24 cellular contexts compared by ENCODE assay signal in the genomic region with DNA sequence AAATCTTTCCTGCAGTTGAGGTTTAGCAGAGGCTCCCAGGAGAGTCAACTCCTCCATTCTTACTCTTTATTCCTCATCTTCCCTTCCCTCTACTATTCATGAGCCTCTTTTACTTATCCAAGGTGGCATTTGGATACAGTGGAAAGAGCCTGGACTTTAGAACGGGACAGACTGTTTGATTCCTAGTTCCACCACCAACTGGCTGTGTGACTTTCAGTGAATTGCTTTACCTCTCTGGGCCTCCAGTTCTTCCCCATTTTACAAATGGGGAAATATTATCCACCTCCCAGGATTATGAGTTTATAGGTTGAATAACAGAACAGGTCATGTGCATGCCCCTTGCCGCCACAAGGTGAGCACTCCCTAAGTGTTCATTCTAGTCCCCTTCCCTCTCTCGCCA. TPM values are rescaled to one million over a fixed set of nuclear protein-coding genes. Genes with fewer than 3 reads are reported as not detected.
A peak's percentile ranks its signal among the peaks of the same experiment; 100 is the strongest.
DNase-seq lines count a peak whose midpoint lies in the region; ATAC-seq, FAIRE-seq and TF ChIP-seq lines count a peak whose summit lies in the region.
"Had no signal": no experiment of that assay in that cellular context is flagged by ENCODE, and none has a peak within 500 bp of the region (broad histone marks: within the 10 kb centered on the region; RNA-seq: fewer than 3 reads in every experiment).

No MANE protein-coding gene starts in this region.

- BruUV-seq in HepG2 (replicated peaks; lab: Mats Ljungman, UMichigan) (no TSS peak), K562 (replicated peaks; lab: Mats Ljungman, UMichigan) (no TSS peak)

- TF ChIP-seq POLR2A in HepG2 (IDR thresholded peaks at IDR 0.05; ENCODE audit: insufficient read depth in 1 of 2, low read depth in 2 of 2, low read length in 2 of 2) (no peak), right lobe of liver (IDR thresholded peaks at IDR 0.05) (no peak), K562 (conservative IDR thresholded peaks at IDR 0.05) (no peak)

- POLR2A ChIA-PET in HepG2 (lab: Yijun Ruan, JAX) (no interaction called here), K562 (lab: Yijun Ruan, JAX) (no interaction called here)
- POLR2A ChIA-PET in CD4-positive, alpha-beta T cell (lab: Charles Lee) = no interaction called here

- DNase-seq in HepG2 (ENCODE audit: low spot score) (no peak), right lobe of liver (no peak), K562 (ENCODE audit: extremely low read depth in 1 of 4, low spot score in 3 of 4) (no peak), mesenchymal stem cell (no peak), urothelium cell line (ENCODE audit: low spot score) (no peak), pancreas (no peak), caudate nucleus (lab: John Stamatoyannopoulos, UW) (no peak)
- no peak for DNase-seq in CD4-positive, alpha-beta T cell
- DNase-seq: ACHN; BE2C; C1 segment of cervical spinal cord; Caco-2; Calu3; CD4-positive, CD25-positive, alpha-beta regulatory T cell; CD8-positive, alpha-beta T cell; DMS79 treated with DMSO at 0.1 percent for 48 hours; GF-D8 had no signal

- no peak overlapping the region for H4K91ac ChIP-seq in mesenchymal stem cell (ENCODE audit: low read length)

- no peak overlapping the region for H2AFZ ChIP-seq in HepG2 (ENCODE audit: low read length)
- H2AFZ ChIP-seq in K562 (ENCODE audit: low read depth, low read length) = no peak overlapping the region
- H2AFZ ChIP-seq in mesenchymal stem cell (ENCODE audit: low read depth, low read length) = no peak overlapping the region

- H2BK12ac ChIP-seq in mesenchymal stem cell (ENCODE audit: low read length in 2 of 2) = no peak overlapping the region

- H3K9me3 ChIP-seq in HepG2 (ENCODE audit: low read length) = no peaks in the 10 kb centered on the region
- H3K9me3 ChIP-seq in right lobe of liver = no peaks in the 10 kb centered on the region
- no peaks in the 10 kb centered on the region for H3K9me3 ChIP-seq in K562 (replicated peaks; ENCODE audit: control insufficient read depth, insufficient read depth, low read depth, low read length)
- peaks cover 10% of the 10 kb centered on the region for H3K9me3 ChIP-seq in mesenchymal stem cell (ENCODE audit: control insufficient read depth, low read length)
- H3K9me3 ChIP-seq in pancreas = no peaks in the 10 kb centered on the region
- H3K9me3 ChIP-seq in CD4-positive, alpha-beta T cell (ENCODE audit: control insufficient read depth, low read length) = no peaks in the 10 kb centered on the region
- H3K9me3 ChIP-seq: BE2C, Caco-2 had no signal

- no peaks in the 10 kb centered on the region for H3K79me1 ChIP-seq in mesenchymal stem cell (replicated peaks; ENCODE audit: low read length, poor library complexity, severe bottlenecking)

- no peak overlapping the region for H3K4ac ChIP-seq in mesenchymal stem cell (ENCODE audit: low read depth in 1 of 2, low read length in 2 of 2)

- intact Hi-C loops in HepG2 (cut with micrococcal nuclease; ENCODE audit: unreplicated experiment) = loop anchor here (10.0 kb wide), 1 partner anchor 1413 kb away; no protein-coding TSS in a partner anchor
- intact Hi-C loops in right lobe of liver (cut with DNase I) = no loop called here
- intact Hi-C loops in K562 (cut with micrococcal nuclease) = no loop called here
- intact Hi-C loops in pancreas (cut with DNase I) = no loop called here
- intact Hi-C loops in CD4-positive, alpha-beta T cell (cut with DNase I, micrococcal nuclease) = no loop called here

- H3K4me1 ChIP-seq in HepG2 (ENCODE audit: insufficient read depth, low read length) (peaks cover 11% of the 10 kb centered on the region), right lobe of liver (no peaks in the 10 kb centered on the region), K562 (replicated peaks in 1 of 2; ENCODE audit: control insufficient read depth in 2 of 2, insufficient read depth in 2 of 2, low read length in 2 of 2) (no peaks in the 10 kb centered on the region), mesenchymal stem cell (ENCODE audit: control insufficient read depth, insufficient read depth, low read depth, low read length) (peaks cover 17% of the 10 kb centered on the region), pancreas (no peaks in the 10 kb centered on the region)
- H3K4me1 ChIP-seq: BE2C, BLaER1, Caco-2 had no signal

- no peak overlapping the region for H3K27ac Mint-ChIP-seq in CD4-positive, alpha-beta T cell
- H3K27ac Mint-ChIP-seq: CD4-positive, CD25-positive, alpha-beta regulatory T cell; CD8-positive, alpha-beta T cell had no signal

- no peak for FAIRE-seq in HepG2 (lab: Jason Lieb, UNC)
- FAIRE-seq in K562 (lab: Jason Lieb, UNC) = no peak
- FAIRE-seq in urothelium cell line (lab: Jason Lieb, UNC) = peak; percentile 9
- no peak for FAIRE-seq in pancreas (lab: Jason Lieb, UNC)
- FAIRE-seq: D721Med, G401.6, GM12891, GM19239 had no signal

- H3K27me3 ChIP-seq in HepG2 (ENCODE audit: control insufficient read depth in 1 of 2, insufficient read depth in 2 of 2, low read length in 2 of 2) (peaks cover 0 to 8% of the 10 kb centered on the region in 2 experiments; a peak in 3 of 5 replicates), right lobe of liver (no peaks in the 10 kb centered on the region), K562 (ENCODE audit: control insufficient read depth in 2 of 2, insufficient read depth in 2 of 2, low read length in 2 of 2) (peaks cover 13 to 54% of the 10 kb centered on the region in 2 experiments), mesenchymal stem cell (ENCODE audit: control insufficient read depth in 1 of 2, insufficient read depth in 1 of 2, low read length in 2 of 2) (peaks cover 0 to 15% of the 10 kb centered on the region in 2 experiments), pancreas (no peaks in the 10 kb centered on the region)
- H3K27me3 ChIP-seq in CD4-positive, alpha-beta T cell (ENCODE audit: control insufficient read depth, insufficient read depth, low read length) = no peaks in the 10 kb centered on the region
- H3K27me3 ChIP-seq: BE2C, BLaER1 had no signal

- peaks cover 12% of the 10 kb centered on the region for H3K27me3 Mint-ChIP-seq in CD4-positive, alpha-beta T cell

- no peaks in the 10 kb centered on the region for H3K9me1 ChIP-seq in K562 (ENCODE audit: control insufficient read depth, insufficient read depth, low read length)

- TF ChIP-seq EP300 in HepG2 (IDR thresholded peaks at IDR 0.05; ENCODE audit: low read depth in 2 of 2, low read length in 2 of 2) (no peak), HepG2 (CRISPR knock-in tag; IDR thresholded peaks at IDR 0.05; ENCODE audit: borderline replicate concordance) (no peak), K562 (IDR thresholded peaks at IDR 0.05; ENCODE audit: low read length) (no peak)

- H3K23ac ChIP-seq in mesenchymal stem cell (ENCODE audit: low read length in 2 of 2) = no peak overlapping the region

- H3K9me3 Mint-ChIP-seq in CD4-positive, alpha-beta T cell = no peaks in the 10 kb centered on the region
- H3K9me3 Mint-ChIP-seq: CD8-positive, alpha-beta T cell had no signal

- no peaks in the 10 kb centered on the region for H4K20me1 ChIP-seq in HepG2 (ENCODE audit: insufficient read depth, low read length)
- peaks cover 4% of the 10 kb centered on the region; the same call in 1 of the 2 replicates for H4K20me1 ChIP-seq in K562 (replicated peaks; ENCODE audit: control insufficient read depth, insufficient read depth, low read length)
- H4K20me1 ChIP-seq: BLaER1 had no signal

- H3K4me2 ChIP-seq in HepG2 (ENCODE audit: low read depth, low read length) (no peak overlapping the region), K562 (ENCODE audit: insufficient read depth, low read length) (no peak overlapping the region), mesenchymal stem cell (ENCODE audit: low read length, poor library complexity, severe bottlenecking) (no peak overlapping the region)
- H3K4me2 ChIP-seq: BLaER1 had no signal

- TF ChIP-seq RAD21 in HepG2 (CRISPR knock-in tag; IDR thresholded peaks at IDR 0.05) (no peak), K562 (CRISPR knock-in tag; conservative IDR thresholded peaks at IDR 0.05 in 1 of 2, IDR thresholded peaks at IDR 0.05 in 1 of 2) (no peak)

- no peaks in the 10 kb centered on the region for H3K79me2 ChIP-seq in HepG2 (ENCODE audit: insufficient read depth, low read length)
- H3K79me2 ChIP-seq in K562 (ENCODE audit: control insufficient read depth, insufficient read depth, low read length) = no peaks in the 10 kb centered on the region

- no peak overlapping the region for H3K27ac ChIP-seq in HepG2 (ENCODE audit: extremely low read length, insufficient read depth, low read length)
- H3K27ac ChIP-seq in right lobe of liver = no peak overlapping the region
- no peak overlapping the region for H3K27ac ChIP-seq in K562 (ENCODE audit: extremely low read depth, low read depth, low read length)
- H3K27ac ChIP-seq in mesenchymal stem cell (ENCODE audit: low read length, poor library complexity, severe bottlenecking) = no peak overlapping the region
- no peak overlapping the region for H3K27ac ChIP-seq in pancreas
- H3K27ac ChIP-seq in CD4-positive, alpha-beta T cell (ENCODE audit: low read depth, low read length) = no peak overlapping the region
- no peak overlapping the region for H3K27ac ChIP-seq in caudate nucleus (ENCODE audit: low read depth, low read length)
- H3K27ac ChIP-seq: 22Rv1, BLaER1 had no signal

- no peaks in the 10 kb centered on the region for H3K36me3 Mint-ChIP-seq in CD4-positive, alpha-beta T cell (ENCODE audit: low read depth)
- H3K36me3 Mint-ChIP-seq: CD14-positive monocyte; CD4-positive, CD25-positive, alpha-beta regulatory T cell; CD8-positive, alpha-beta T cell had no signal

- peak overlapping the region; percentile 50 for H2AK5ac ChIP-seq in mesenchymal stem cell (ENCODE audit: low read length, severe bottlenecking)

- no peak overlapping the region for H3K4me3 Mint-ChIP-seq in CD4-positive, alpha-beta T cell
- H3K4me3 Mint-ChIP-seq: CD14-positive monocyte; CD4-positive, CD25-positive, alpha-beta regulatory T cell; CD8-positive, alpha-beta T cell had no signal

- H3K36me3 ChIP-seq in HepG2 (replicated peaks in 1 of 2; ENCODE audit: control insufficient read depth in 1 of 2, insufficient read depth in 2 of 2, low read length in 2 of 2) = no peaks in the 10 kb centered on the region
- no peaks in the 10 kb centered on the region for H3K36me3 ChIP-seq in right lobe of liver
- no peaks in the 10 kb centered on the region for H3K36me3 ChIP-seq in K562 (ENCODE audit: control insufficient read depth, insufficient read depth, low read length)
- no peaks in the 10 kb centered on the region for H3K36me3 ChIP-seq in mesenchymal stem cell (ENCODE audit: control insufficient read depth in 1 of 2, insufficient read depth in 2 of 2, low read depth in 1 of 2, low read length in 2 of 2)
- no peaks in the 10 kb centered on the region for H3K36me3 ChIP-seq in pancreas
- H3K36me3 ChIP-seq: BE2C, BLaER1 had no signal

- H3K4me1 Mint-ChIP-seq in CD4-positive, alpha-beta T cell (ENCODE audit: low read depth) = no peaks in the 10 kb centered on the region
- H3K4me1 Mint-ChIP-seq: CD14-positive monocyte; CD4-positive, CD25-positive, alpha-beta regulatory T cell had no signal

- no peak for TF ChIP-seq CTCF in HepG2 (CRISPR knock-in tag; IDR thresholded peaks at IDR 0.05)
- TF ChIP-seq CTCF in right lobe of liver (IDR thresholded peaks at IDR 0.05) = no peak
- TF ChIP-seq CTCF in K562 (IDR thresholded peaks at IDR 0.05 in 2 of 3, conservative IDR thresholded peaks at IDR 0.05 in 1 of 3; ENCODE audit: insufficient read depth in 2 of 3, low read depth in 1 of 3, low read length in 3 of 3) = no peak
- no peak for TF ChIP-seq CTCF in pancreas (IDR thresholded peaks at IDR 0.05)
- TF ChIP-seq CTCF in CD4-positive, alpha-beta T cell (IDR thresholded peaks at IDR 0.05) = no peak

- H3K4me3 ChIP-seq in HepG2 (replicated peaks in 1 of 3; ENCODE audit: insufficient read depth in 1 of 3, low read depth in 2 of 3, low read length in 3 of 3) (no peak overlapping the region), right lobe of liver (no peak overlapping the region), K562 (no peak overlapping the region), mesenchymal stem cell (ENCODE audit: insufficient read depth in 1 of 2, low read depth in 1 of 2, low read length in 2 of 2) (no peak overlapping the region), pancreas (no peak overlapping the region)
- H3K4me3 ChIP-seq: BLaER1 had no signal

- H2BK5ac ChIP-seq in mesenchymal stem cell (ENCODE audit: low read depth, low read length, poor library complexity, severe bottlenecking) = no peak overlapping the region

- ATAC-seq in HepG2 (no peak), right lobe of liver (no peak), K562 (no peak), pancreas (no peak)
- no peak for ATAC-seq in CD4-positive, alpha-beta T cell (ENCODE audit: poor library complexity)
- ATAC-seq: CD8-positive, alpha-beta T cell had no signal

- no peak overlapping the region for H3K14ac ChIP-seq in mesenchymal stem cell (ENCODE audit: low read length in 2 of 2)

- H3K18ac ChIP-seq in mesenchymal stem cell (ENCODE audit: low read depth in 1 of 2, low read length in 2 of 2) = no peak overlapping the region

- CTCF ChIA-PET in HepG2 (lab: Yijun Ruan, JAX; ENCODE audit: low intra/inter-chr PET ratio, low total read pairs) = no interaction called here
- CTCF ChIA-PET in K562 (lab: Yijun Ruan, JAX; ENCODE audit: low intra/inter-chr PET ratio) = no interaction called here
- CTCF ChIA-PET in CD4-positive, alpha-beta T cell (lab: Charles Lee) = no interaction called here

- in situ Hi-C loops in HepG2 (cut with HindIII; ENCODE audit: extremely low pct_ligation_motif_present, low pct_unique_long_range_greater_than_20kb) (no loop called here), K562 (cut with MboI) (no loop called here)

- no peak overlapping the region for H4K8ac ChIP-seq in mesenchymal stem cell (ENCODE audit: low read length)

- no peak overlapping the region for H2BK120ac ChIP-seq in mesenchymal stem cell (ENCODE audit: low read depth, low read length)

- H2BK15ac ChIP-seq in mesenchymal stem cell (ENCODE audit: low read depth, poor library complexity, severe bottlenecking) = no peak overlapping the region

- 92% methylated on average over 3 of the region's 3 CpGs for WGBS in HepG2 (ENCODE audit: low lambda C conversion rate)
- WGBS in right lobe of liver (ENCODE audit: insufficient coverage, low coverage, low lambda C conversion rate, missing lambda C conversion rate) = 67% methylated on average over 1 of the region's 3 CpGs
- WGBS in K562 (ENCODE audit: insufficient coverage, low coverage, missing lambda C conversion rate) = 2% methylated on average over 3 of the region's 3 CpGs
- WGBS in mesenchymal stem cell = 100% methylated on average over 3 of the region's 3 CpGs
- WGBS in pancreas, 2 donors = 94 to 97% methylated on average over 3 of the region's 3 CpGs

- H3K9ac ChIP-seq in HepG2 (ENCODE audit: insufficient read depth, low read depth, low read length) (no peak overlapping the region), K562 (ENCODE audit: insufficient read depth in 1 of 2, low read depth in 2 of 2, low read length in 2 of 2) (no peak overlapping the region), mesenchymal stem cell (ENCODE audit: low read length) (no peak overlapping the region)
- H3K9ac ChIP-seq: BLaER1 had no signal

RNA-seq across cellular contexts. Expression of a gene that starts 49.9 kb away (rescaled TPM):
- 5.8 and 8.3 TPM in 2 replicates for total RNA-seq in HepG2 (2016; rRNA removed; fragmentation: Illumina TruSeq; extraction: Trizol)
- total RNA-seq in HepG2 (2016; cell fraction: cytosol; rRNA removed; fragmentation: Illumina TruSeq; extraction: Trizol; ENCODE audit: low read depth) = 1.8 and 1.9 TPM in 2 replicates
- total RNA-seq in HepG2 (2016; cell fraction: insoluble cytoplasmic fraction; rRNA removed; fragmentation: Illumina TruSeq; extraction: Trizol) = 5.6 and 8.5 TPM in 2 replicates
- 6.0 and 6.3 TPM in 2 replicates for total RNA-seq in HepG2 (2016; cell fraction: membrane; rRNA removed; fragmentation: Illumina TruSeq; extraction: Trizol)
- 8.7 TPM in 2 replicates for total RNA-seq in HepG2 (2016; cell fraction: nucleus; rRNA removed; fragmentation: Illumina TruSeq; extraction: Trizol)
- polyA plus RNA-seq in HepG2 (2011; rRNA removed) = 2.7 and 4.0 TPM in 2 replicates
- polyA plus RNA-seq in HepG2 (2011; cell fraction: cytosol; rRNA removed) = 2.4 and 4.0 TPM in 2 replicates
- polyA plus RNA-seq in HepG2 (2011; cell fraction: nucleus; rRNA removed) = 15.1 and 19.3 TPM in 2 replicates
- 9.8 and 13.3 TPM in 2 replicates for polyA plus RNA-seq in HepG2 (2012)
- 1.3 and 1.4 TPM in 2 replicates for polyA plus RNA-seq in HepG2 (2016; cell fraction: cytosol; fragmentation: Illumina TruSeq; extraction: Trizol; ENCODE audit: low read depth)
- 13.9 and 16.9 TPM in 2 replicates for polyA plus RNA-seq in HepG2 (2016; cell fraction: insoluble cytoplasmic fraction; fragmentation: Illumina TruSeq; extraction: Trizol; ENCODE audit: low read depth)
- 4.1 and 4.2 TPM in 2 replicates for polyA plus RNA-seq in HepG2 (2016; cell fraction: membrane; fragmentation: Illumina TruSeq; extraction: Trizol; ENCODE audit: low read depth)
- 25.1 and 25.7 TPM in 2 replicates for polyA plus RNA-seq in HepG2 (2016; cell fraction: nucleus; fragmentation: Illumina TruSeq; extraction: Trizol; ENCODE audit: insufficient read depth, low read depth)
- polyA minus RNA-seq in HepG2 (2011; rRNA and poly(A)+ RNA removed; ENCODE audit: low replicate concordance) = 1.0 and 15.3 TPM in 2 replicates
- 10.1 and 11.8 TPM in 2 replicates for polyA minus RNA-seq in HepG2 (2011; cell fraction: cytosol; rRNA and poly(A)+ RNA removed)
- 7.0 and 10.7 TPM in 2 replicates for polyA minus RNA-seq in HepG2 (2011; cell fraction: nucleus; rRNA and poly(A)+ RNA removed)
- total RNA-seq in right lobe of liver = 1 to 10 TPM; 2.9 to 7.1 (median 5.4) TPM
- total RNA-seq in K562 (2011; cell fraction: chromatin; rRNA removed; ENCODE audit: low replicate concordance) = not detected in 2 replicates
- total RNA-seq in K562 (2011; cell fraction: nucleolus; rRNA removed) = not detected in 2 replicates
- total RNA-seq in K562 (2011; cell fraction: nucleoplasm; rRNA removed) = not detected in 2 replicates
- not detected in 2 replicates for total RNA-seq in K562 (2014; rRNA removed)
- not detected in 2 replicates for total RNA-seq in K562 (2014; rRNA removed; fragmentation: Illumina TruSeq; extraction: Trizol)
- not detected in 2 replicates for total RNA-seq in K562 (2015; rRNA removed; fragmentation: Illumina TruSeq; extraction: Trizol)
- total RNA-seq in K562 (2021) = 0.20 TPM in 1 of 2 replicates, not detected in the other
- polyA plus RNA-seq in K562 (2011; rRNA removed) = not detected in 2 replicates
- not detected in 2 replicates for polyA plus RNA-seq in K562 (2011; cell fraction: cytosol; rRNA removed)
- polyA plus RNA-seq in K562 (2011; cell fraction: nucleus; rRNA removed) = not detected in 2 replicates
- polyA plus RNA-seq in K562 (2012) = 0.05 and 0.07 TPM in 2 replicates
- polyA plus RNA-seq in K562 (2014; fragmentation: Illumina TruSeq; extraction: Trizol) = not detected in 2 replicates
- polyA plus RNA-seq in K562 (2014; fragmentation: Nextera tagmentation; extraction: Ambion mirVana) = not detected
- not detected in 2 replicates for polyA plus RNA-seq in K562 (2014; rRNA removed)
- not detected in 2 replicates for polyA minus RNA-seq in K562 (2011; rRNA and poly(A)+ RNA removed)
- not detected in 2 replicates for polyA minus RNA-seq in K562 (2011; cell fraction: cytosol; rRNA and poly(A)+ RNA removed)
- polyA minus RNA-seq in K562 (2011; cell fraction: nucleus; rRNA and poly(A)+ RNA removed) = 0.13 TPM in 1 of 2 replicates, not detected in the other
- polyA plus RNA-seq in mesenchymal stem cell (2013, experiment 1 of 2) = 110 TPM
- polyA plus RNA-seq in mesenchymal stem cell (2013, experiment 2 of 2) = 112 TPM
- total RNA-seq in pancreas = 10 to 100 TPM; 18.3 to 41.2 (median 25.1) TPM
- 10 to 100 TPM; 13.8 to 22.3 TPM for polyA plus RNA-seq in pancreas
- total RNA-seq in CD4-positive, alpha-beta T cell = under 1 TPM; 0.38 to 0.47 TPM
- total RNA-seq: CD4-positive, CD25-positive, alpha-beta regulatory T cell; CD8-positive, alpha-beta T cell had no signal
- polyA plus RNA-seq: CD4-positive, CD25-positive, alpha-beta regulatory T cell had no signal
